1 cellular context compared by ENCODE assay signal in genomic region chr1:183580281-183580682, GRCh38.
TF ChIP-seq lines count a peak whose summit lies in the region.

No MANE protein-coding gene starts in this region.

TF ChIP-seq in K562, 482 proteins besides CTCF, POLR2A, EP300 and RAD21 (continued from another document and continues in another):
- TF ChIP-seq MGA (IDR thresholded peaks at IDR 0.05) (no peak), ZNF184 (CRISPR knock-in tag; IDR thresholded peaks at IDR 0.05) (no peak), ETV6 (IDR thresholded peaks at IDR 0.05; ENCODE audit: borderline replicate concordance in 1 of 2, low read depth in 2 of 2, low read length in 1 of 2) (0 out of 4 replicates have a peak, but pooled peaks of 1 of the 2 experiments have one; percentile 48), ETV6 (CRISPR knock-in tag; IDR thresholded peaks at IDR 0.05; ENCODE audit: borderline replicate concordance) (no peak), E2F5 (CRISPR knock-in tag; IDR thresholded peaks at IDR 0.05) (no peak), STAT6 (CRISPR knock-in tag; IDR thresholded peaks at IDR 0.05) (no peak), ATF7 (IDR thresholded peaks at IDR 0.05) (0 out of 2 replicates have a peak, but pooled peaks have one; percentile 24), TCF7 (IDR thresholded peaks at IDR 0.05; ENCODE audit: borderline replicate concordance) (no peak), HEY1 (CRISPR knock-in tag; IDR thresholded peaks at IDR 0.05; ENCODE audit: borderline replicate concordance) (no peak), PHF8 (IDR thresholded peaks at IDR 0.05; ENCODE audit: borderline replicate concordance, low read length) (no peak), ZBTB40 (IDR thresholded peaks at IDR 0.05) (peak; percentile 29; the same call in 1 of the 2 replicates), ZBTB40 (CRISPR knock-in tag; IDR thresholded peaks at IDR 0.05) (no peak), PRMT5 (CRISPR knock-in tag; IDR thresholded peaks at IDR 0.05) (no peak), DIDO1 (tag; IDR thresholded peaks at IDR 0.05; ENCODE audit: low read depth) (no peak), RBBP5 (IDR thresholded peaks at IDR 0.05; ENCODE audit: borderline replicate concordance, insufficient read depth, low read length, poor library complexity, severe bottlenecking) (peak; percentile 26), MTF1 (CRISPR knock-in tag; IDR thresholded peaks at IDR 0.05; ENCODE audit: borderline replicate concordance) (no peak), MEF2D (tag; conservative IDR thresholded peaks at IDR 0.05; ENCODE audit: low read depth) (no peak), TFAP4 (CRISPR knock-in tag; IDR thresholded peaks at IDR 0.05; ENCODE audit: borderline replicate concordance) (peak; percentile 79; the same call in 1 of the 2 replicates), ZFX (CRISPR knock-in tag; IDR thresholded peaks at IDR 0.05) (no peak), CEBPB (tag; IDR thresholded peaks at IDR 0.05) (no peak), MTA1 (IDR thresholded peaks at IDR 0.05; ENCODE audit: borderline replicate concordance) (no peak), MNT (conservative IDR thresholded peaks at IDR 0.05) (no peak), PTTG1 (tag; IDR thresholded peaks at IDR 0.05; ENCODE audit: low read depth) (no peak), SRF (CRISPR knock-in tag; IDR thresholded peaks at IDR 0.05) (peak in 1 of 2 experiments; percentile 23; a peak in 1 of 4 replicates), STAT5A (IDR thresholded peaks at IDR 0.05; ENCODE audit: borderline replicate concordance, low read length) (peak; percentile 36; the same call in 1 of the 2 replicates), NCOA6 (IDR thresholded peaks at IDR 0.05) (no peak), STAG1 (CRISPR knock-in tag; IDR thresholded peaks at IDR 0.05; ENCODE audit: borderline replicate concordance) (no peak), L3MBTL2 (IDR thresholded peaks at IDR 0.05) (peak; percentile 40), PCBP1 (IDR thresholded peaks at IDR 0.05; ENCODE audit: low read depth, low read length, poor library complexity, severe bottlenecking) (no peak)
